10 cellular contexts compared by ENCODE assay signal in genomic region chr11:95299078-95299611, GRCh38.
DNase-seq lines count a peak whose midpoint lies in the region; ATAC-seq and TF ChIP-seq lines count a peak whose summit lies in the region.
"Had no signal": no experiment of that assay in that cellular context is flagged by ENCODE, and none has a peak within 500 bp of the region (broad histone marks: within the 10 kb centered on the region; RNA-seq: fewer than 3 reads in every experiment).

No MANE protein-coding gene starts in this region.

- TF ChIP-seq CTCF in fibroblast of mammary gland (conservative IDR thresholded peaks at IDR 0.05; ENCODE audit: control insufficient read depth, insufficient read depth, low read depth, low read length) (no peak), testis (IDR thresholded peaks at IDR 0.05) (no peak)

- 47 to 56% methylated on average over 8 of the region's 8 CpGs for WGBS in testis, 2 donors
- WGBS in aorta, 2 donors: 82 to 90% methylated on average over 8 of the region's 8 CpGs

- H3K36me3 ChIP-seq in testis (ENCODE audit: low read depth, missing control alignments) (no peaks in the 10 kb centered on the region), aorta (ENCODE audit: control insufficient read depth in 1 of 2, insufficient read depth in 2 of 2, low read length in 1 of 2) (no peaks in the 10 kb centered on the region)

- no peaks in the 10 kb centered on the region for H3K27me3 ChIP-seq in testis
- H3K27me3 ChIP-seq in aorta (ENCODE audit: control insufficient read depth in 1 of 2, insufficient read depth in 2 of 2, low read length in 1 of 2): no peaks in the 10 kb centered on the region

- H3K9me3 ChIP-seq in testis (no peaks in the 10 kb centered on the region), aorta (ENCODE audit: control insufficient read depth, low read length) (no peaks in the 10 kb centered on the region)

- H3K27ac ChIP-seq in testis (no peak overlapping the region), aorta (ENCODE audit: low read depth in 1 of 2, low read length in 2 of 2) (no peak overlapping the region)

- ATAC-seq in aorta (ENCODE audit: low FRiP score): no peak

- no peak for TF ChIP-seq POLR2A in testis (IDR thresholded peaks at IDR 0.05)

- H3K4me3 ChIP-seq in fibroblast of mammary gland (ENCODE audit: control insufficient read depth, low read depth, low read length) (no peak overlapping the region), testis (no peak overlapping the region), aorta (ENCODE audit: low read length in 2 of 2) (no peak overlapping the region)
- H3K4me3 ChIP-seq: skin epidermis had no signal

- DNase-seq in AG08395 (ENCODE audit: low spot score) (peak; percentile 26), DMS53 treated with DMSO at 0.1 percent for 48 hours (lab: John Stamatoyannopoulos, UW; ENCODE audit: unreplicated experiment) (peak; percentile 52), NCI-H82 (lab: John Stamatoyannopoulos, UW) (peak; percentile 30), fibroblast of mammary gland (ENCODE audit: low read depth) (peak; percentile 56), GOT3 (lab: John Stamatoyannopoulos, UW) (no peak), testis (no peak), AML-193 (lab: John Stamatoyannopoulos, UW) (no peak), aorta (no peak)
- DNase-seq: cortex of kidney had no signal

- H3K4me1 ChIP-seq in testis (peaks cover 3% of the 10 kb centered on the region), aorta (ENCODE audit: control insufficient read depth in 1 of 2, insufficient read depth in 2 of 2, low read length in 2 of 2) (peaks cover 0 to 3% of the 10 kb centered on the region in 2 donors)

- intact Hi-C loops in testis (cut with DNase I; ENCODE audit: low total_unique reads): no loop called here
- intact Hi-C loops in aorta (cut with DNase I): no loop called here

Comparison
In these comparisons a context has a peak if more than half of its experiments do, and no peak if none do; other contexts are left out.
1. DNase-seq: peak in AG08395 (single experiment), DMS53 treated with DMSO at 0.1 percent for 48 hours (single experiment), NCI-H82 (single experiment) and fibroblast of mammary gland (single experiment); none in GOT3 (single experiment), testis (single experiment), AML-193 (0 of 2) and aorta (0 of 2).